In genomic region chr7:38178695-38179344, GRCh38 we compare ENCODE assay signal across 8 cellular contexts. TPM values are rescaled to one million over a fixed set of nuclear protein-coding genes. Genes with fewer than 3 reads are reported as not detected.
DNase-seq lines count a peak whose midpoint lies in the region; ATAC-seq and TF ChIP-seq lines count a peak whose summit lies in the region.

No MANE protein-coding gene starts in this region.

- H3K4me2 ChIP-seq in GM23338 = peak overlapping the region; percentile 85

- in situ Hi-C loops in astrocyte of the spinal cord (cut with HindIII; ENCODE audit: low sequenced_read_pairs) = no loop called here

- peak overlapping the region; percentile 95 for H3K27ac Mint-ChIP-seq in GM23338
- peak overlapping the region; percentile 85 to 91 for H3K27ac Mint-ChIP-seq in stimulated activated naive CD8-positive, alpha-beta T cell treated with anti-CD3 and anti-CD28 coated beads, Interleukin-15, amount 100 ng/mL, for 72 hours

- no peaks in the 10 kb centered on the region for H3K27me3 ChIP-seq in GM23338 (ENCODE audit: insufficient read depth)

- no peaks in the 10 kb centered on the region; the same call in 2 of the 3 replicates for H3K9me3 Mint-ChIP-seq in GM23338
- no peaks in the 10 kb centered on the region for H3K9me3 Mint-ChIP-seq in stimulated activated naive CD8-positive, alpha-beta T cell treated with anti-CD3 and anti-CD28 coated beads, Interleukin-15, amount 100 ng/mL, for 72 hours

- ATAC-seq in GM23338 = no peak
- ATAC-seq in stimulated activated naive CD8-positive, alpha-beta T cell treated with anti-CD3 and anti-CD28 coated beads, Interleukin-15, amount 100 ng/mL, for 72 hours = peak; percentile 68

- peaks cover 53% of the 10 kb centered on the region for H3K79me2 ChIP-seq in GM23338 (replicated peaks; ENCODE audit: insufficient read depth)

- H3K27me3 Mint-ChIP-seq in GM23338 (ENCODE audit: insufficient read depth, low read depth, poor library complexity) = peaks cover 3% of the 10 kb centered on the region
- H3K27me3 Mint-ChIP-seq in stimulated activated naive CD8-positive, alpha-beta T cell treated with anti-CD3 and anti-CD28 coated beads, Interleukin-15, amount 100 ng/mL, for 72 hours = peaks cover 15% of the 10 kb centered on the region

- peak overlapping the region; percentile 99 for H3K4me3 Mint-ChIP-seq in GM23338
- peak overlapping the region; percentile 98 for H3K4me3 Mint-ChIP-seq in stimulated activated naive CD8-positive, alpha-beta T cell treated with anti-CD3 and anti-CD28 coated beads, Interleukin-15, amount 100 ng/mL, for 72 hours

- H3K36me3 Mint-ChIP-seq in GM23338 (ENCODE audit: low read depth) = no peaks in the 10 kb centered on the region; the same call in 2 of the 3 replicates

- H3K27ac ChIP-seq in GM23338 (ENCODE audit: low read depth) = no peak overlapping the region

- H3K4me1 ChIP-seq in GM23338 (ENCODE audit: insufficient read depth) = 0 out of 2 replicates have a peak, but pooled peaks cover 4% of the 10 kb centered on the region

- no peaks in the 10 kb centered on the region for H3K36me3 ChIP-seq in GM23338 (ENCODE audit: insufficient read depth)

- peak overlapping the region; percentile 75 for H3K4me3 ChIP-seq in GM23338
- H3K4me3 ChIP-seq in astrocyte of the spinal cord (ENCODE audit: low read depth, low read length) = peak overlapping the region; percentile 86

- no peak for TF ChIP-seq CTCF in GM23338 (conservative IDR thresholded peaks at IDR 0.05; ENCODE audit: low read depth in 2 of 2)
- peak; percentile 8 for TF ChIP-seq CTCF in astrocyte of the spinal cord (IDR thresholded peaks at IDR 0.05; ENCODE audit: low read depth, low read length)

- peak overlapping the region; percentile 98 for H2AFZ ChIP-seq in GM23338

- H3F3A ChIP-seq in GM23338 (replicated peaks; ENCODE audit: low read depth) = no peaks in the 10 kb centered on the region

- DNase-seq in NCI-H2227 treated with DMSO at 0.1 percent for 48 hours (lab: John Stamatoyannopoulos, UW) (peak; percentile 36), NCI-H2227 (lab: John Stamatoyannopoulos, UW; ENCODE audit: unreplicated experiment) (no peak), GM23338 (ENCODE audit: low spot score) (no peak), LHCN-M2 (ENCODE audit: low read depth) (peak; percentile 68), astrocyte of the spinal cord (ENCODE audit: low read depth, low spot score) (no peak), iris pigment epithelial cell (ENCODE audit: low read depth) (peak; percentile 56), kidney tubule cell (ENCODE audit: low spot score) (no peak)
- DNase-seq in stimulated activated naive CD8-positive, alpha-beta T cell treated with anti-CD3 and anti-CD28 coated beads, Interleukin-15, amount 100 ng/mL, for 72 hours = no peak

- no peaks in the 10 kb centered on the region for H3K9me2 ChIP-seq in GM23338 (ENCODE audit: insufficient read depth)

- H3K4me1 Mint-ChIP-seq in GM23338 = peaks cover 15% of the 10 kb centered on the region
- H3K4me1 Mint-ChIP-seq in stimulated activated naive CD8-positive, alpha-beta T cell treated with anti-CD3 and anti-CD28 coated beads, Interleukin-15, amount 100 ng/mL, for 72 hours = peaks cover 42% of the 10 kb centered on the region

- 0 out of 2 replicates have a peak, but pooled peaks cover 5% of the 10 kb centered on the region for H4K20me1 ChIP-seq in GM23338 (replicated peaks; ENCODE audit: insufficient read depth)

TF ChIP-seq in GM23338, 12 proteins besides CTCF, POLR2A, EP300 and RAD21:
- TF ChIP-seq CREB1 (CRISPR knock-in tag; IDR thresholded peaks at IDR 0.05; ENCODE audit: low read depth) = no peak
- no peak for TF ChIP-seq POLR2AphosphoS5 (IDR thresholded peaks at IDR 0.05; ENCODE audit: low read depth)
- no peak for TF ChIP-seq NANOG (IDR thresholded peaks at IDR 0.05; ENCODE audit: borderline replicate concordance)
- TF ChIP-seq ZNF331 (CRISPR knock-in tag; IDR thresholded peaks at IDR 0.05; ENCODE audit: low read depth) = no peak
- TF ChIP-seq ETS1 (IDR thresholded peaks at IDR 0.05) = no peak

RNA-seq across cellular contexts. Expression of gene STARD3NL, which starts 0.8 kb away (rescaled TPM):
- 54.3 and 55.3 TPM in 2 replicates for total RNA-seq in GM23338 (2014; rRNA removed; shearing (Covaris generic))
- 51.7 and 55.1 TPM in 2 replicates for polyA plus RNA-seq in GM23338 (2016; fragmentation: Nextera tagmentation; extraction: Ambion mirVana)
- 114 and 127 TPM in 2 replicates for total RNA-seq in LHCN-M2 (2014; rRNA removed)
- polyA plus RNA-seq in LHCN-M2 (2012) = 54.1 TPM

Comparison
In these comparisons a context has a peak if more than half of its experiments do, and no peak if none do; other contexts are left out.
1. DNase-seq: peak in NCI-H2227 treated with DMSO at 0.1 percent for 48 hours (single experiment), LHCN-M2 (single experiment) and iris pigment epithelial cell (single experiment); none in NCI-H2227 (single experiment), GM23338 (single experiment), astrocyte of the spinal cord (single experiment), stimulated activated naive CD8-positive, alpha-beta T cell treated with anti-CD3 and anti-CD28 coated beads, Interleukin-15, amount 100 ng/mL, for 72 hours (0 of 2) and kidney tubule cell (single experiment).